Comparison of ENCODE assay signal across 17 cellular contexts in genomic region chr15:79812536-79812935, GRCh38.
DNase-seq lines count a peak whose midpoint lies in the region; ATAC-seq, FAIRE-seq and TF ChIP-seq lines count a peak whose summit lies in the region.
"Had no signal": no experiment of that assay in that cellular context is flagged by ENCODE, and none has a peak within 500 bp of the region (broad histone marks: within the 10 kb centered on the region; RNA-seq: fewer than 3 reads in every experiment).

No MANE protein-coding gene starts in this region.

- H2AFZ ChIP-seq in keratinocyte (ENCODE audit: control insufficient read depth, low read length): no peak overlapping the region

- H3K4me1 ChIP-seq in keratinocyte (ENCODE audit: control insufficient read depth, extremely low read depth, insufficient read depth, low read length): peaks cover 5% of the 10 kb centered on the region
- H3K4me1 ChIP-seq: A549, Peyer's patch, SJSA1 had no signal

- H3K4me3 ChIP-seq in keratinocyte (ENCODE audit: control insufficient read depth in 2 of 3, extremely low read depth in 1 of 3, insufficient read depth in 2 of 3, low read depth in 1 of 3, low read length in 3 of 3): no peak overlapping the region
- H3K4me3 ChIP-seq: A549, K562, Peyer's patch, SJSA1 had no signal

- H3K36me3 ChIP-seq in keratinocyte (ENCODE audit: control insufficient read depth in 2 of 2, extremely low read depth in 1 of 2, insufficient read depth in 2 of 2, low read length in 2 of 2): no peaks in the 10 kb centered on the region
- H3K36me3 ChIP-seq: BE2C, Peyer's patch, SJSA1 had no signal

- H3K27ac ChIP-seq in keratinocyte (ENCODE audit: control insufficient read depth, insufficient read depth, low read length): no peak overlapping the region
- H3K27ac ChIP-seq: A549, HL-60, Peyer's patch, SJSA1 had no signal

- DNase-seq in EH (ENCODE audit: low read depth) (peak; percentile 4), RPMI7951 (ENCODE audit: low read depth) (peak; percentile 7), cerebellum (ENCODE audit: low spot score) (peak; percentile 28), keratinocyte (ENCODE audit: low read depth, low spot score) (no peak), germinal center (ENCODE audit: low spot score) (no peak), OCI-M2 (lab: John Stamatoyannopoulos, UW; ENCODE audit: unreplicated experiment) (no peak), immature natural killer cell (no peak)
- DNase-seq: CD4-positive, CD25-positive, alpha-beta regulatory T cell; H9; Peyer's patch had no signal

- H3K4me3 Mint-ChIP-seq in immature natural killer cell: no peak overlapping the region
- H3K4me3 Mint-ChIP-seq: CD4-positive, CD25-positive, alpha-beta regulatory T cell; H9 had no signal

- no peaks in the 10 kb centered on the region for H3K9me1 ChIP-seq in keratinocyte (ENCODE audit: control insufficient read depth, extremely low read depth, insufficient read depth, low read length)

- H3K27me3 ChIP-seq in keratinocyte (ENCODE audit: control insufficient read depth, extremely low read depth, insufficient read depth, low read length): no peaks in the 10 kb centered on the region
- H3K27me3 ChIP-seq: BE2C, Peyer's patch, SJSA1 had no signal

- no peaks in the 10 kb centered on the region for H3K36me3 Mint-ChIP-seq in immature natural killer cell
- H3K36me3 Mint-ChIP-seq: CD4-positive, CD25-positive, alpha-beta regulatory T cell had no signal

- no peaks in the 10 kb centered on the region for H3K9me3 ChIP-seq in keratinocyte (ENCODE audit: control insufficient read depth, low read depth, low read length)
- H3K9me3 ChIP-seq: A549, BE2C, Peyer's patch, SJSA1 had no signal

- H4K20me1 ChIP-seq in keratinocyte (ENCODE audit: control insufficient read depth, extremely low read depth, insufficient read depth, low read length): no peaks in the 10 kb centered on the region

- dilution Hi-C loops in keratinocyte (cut with MboI; ENCODE audit: extremely low pct_ligation_motif_present, low sequenced_read_pairs): no loop called here

- FAIRE-seq in keratinocyte (lab: Jason Lieb, UNC): peak; percentile 20
- FAIRE-seq: A549, HepG2, K562 had no signal

- no peak overlapping the region for H3K9ac ChIP-seq in keratinocyte (ENCODE audit: control insufficient read depth, extremely low read depth, insufficient read depth, low read length)

- H3K27ac Mint-ChIP-seq in immature natural killer cell: no peak overlapping the region
- H3K27ac Mint-ChIP-seq: CD4-positive, CD25-positive, alpha-beta regulatory T cell had no signal

- ATAC-seq in GM18498 (IDR thresholded peaks at IDR 0.05; ENCODE audit: unreplicated experiment): no peak
- ATAC-seq: A549, HepG2, K562 had no signal

- H3K9me3 Mint-ChIP-seq in immature natural killer cell: no peaks in the 10 kb centered on the region
- H3K9me3 Mint-ChIP-seq: H9 had no signal

- H3K4me2 ChIP-seq in keratinocyte (ENCODE audit: control insufficient read depth, extremely low read depth, insufficient read depth, low read depth, low read length): no peak overlapping the region
- H3K4me2 ChIP-seq: A549 had no signal

- H3K27me3 Mint-ChIP-seq in immature natural killer cell (ENCODE audit: low read depth in 3 of 3): no peaks in the 10 kb centered on the region

- H3K4me1 Mint-ChIP-seq in immature natural killer cell: no peaks in the 10 kb centered on the region
- H3K4me1 Mint-ChIP-seq: CD4-positive, CD25-positive, alpha-beta regulatory T cell had no signal

- H3K79me2 ChIP-seq in keratinocyte (ENCODE audit: control insufficient read depth, insufficient read depth, low read length): no peaks in the 10 kb centered on the region

- no peak for TF ChIP-seq CTCF in keratinocyte (optimal IDR thresholded peaks at IDR 0.05 in 1 of 3, IDR thresholded peaks at IDR 0.05 in 1 of 3, conservative IDR thresholded peaks at IDR 0.05 in 1 of 3; ENCODE audit: extremely low read depth in 1 of 3, insufficient read depth in 2 of 3, low read length in 3 of 3)

Comparison
In these comparisons a context has a peak if more than half of its experiments do, and no peak if none do; other contexts are left out.
1. DNase-seq: peak in EH (single experiment), RPMI7951 (single experiment) and cerebellum (single experiment); none in keratinocyte (single experiment), germinal center (single experiment), OCI-M2 (single experiment) and immature natural killer cell (0 of 3).